ENCODE assay signal across 14 cellular contexts in the genomic region with DNA sequence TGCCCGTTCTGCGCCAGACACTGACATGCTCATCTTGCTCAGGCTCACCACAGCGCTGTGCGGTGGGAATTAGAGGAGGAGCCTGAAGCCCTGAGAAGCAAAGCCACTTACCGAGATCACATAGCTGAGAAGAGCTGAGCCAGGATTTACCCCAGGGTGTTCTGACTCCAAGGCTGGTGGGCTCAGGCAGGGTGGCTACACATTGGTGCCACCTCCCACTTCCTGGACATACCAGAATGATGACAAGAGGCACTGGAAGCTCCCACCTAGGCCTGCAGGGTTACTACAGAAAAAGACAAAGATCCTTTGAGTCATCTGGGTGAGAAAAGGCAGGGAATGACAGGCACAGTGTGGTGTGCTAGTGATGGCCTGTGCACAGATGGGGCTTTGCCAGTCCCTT. TPM values are rescaled to one million over a fixed set of nuclear protein-coding genes. Genes with fewer than 3 reads are reported as not detected.
A peak's percentile ranks its signal among the peaks of the same experiment; 100 is the strongest.
DNase-seq lines count a peak whose midpoint lies in the region; ATAC-seq and TF ChIP-seq lines count a peak whose summit lies in the region.
"Had no signal": no experiment of that assay in that cellular context is flagged by ENCODE, and none has a peak within 500 bp of the region (broad histone marks: within the 10 kb centered on the region; RNA-seq: fewer than 3 reads in every experiment).

No MANE protein-coding gene starts in this region.

- peaks cover 24% of the 10 kb centered on the region for H3K9me3 ChIP-seq in mesodermal cell (ENCODE audit: control insufficient read depth, low read length)

- H3K36me3 ChIP-seq in mesodermal cell (ENCODE audit: control insufficient read depth, insufficient read depth, low read length): no peaks in the 10 kb centered on the region
- H3K36me3 ChIP-seq: suprapubic skin had no signal

- H3K27ac Mint-ChIP-seq in activated T-helper 17 cell treated with anti-CD3 and anti-CD28 coated beads, Interleukin-2, amount 50 U/mL, for 72 hours: no peak overlapping the region
- H3K27ac Mint-ChIP-seq: activated CD4-positive, alpha-beta memory T cell treated with anti-CD3 and anti-CD28 coated beads, Interleukin-2, amount 10 ng/mL, durations not matched to agents 7 days and 5 days; CD4-positive, alpha-beta memory T cell; T-helper 2 cell treated with Interferon-gamma antibody and Interleukin-4, amounts not matched to agents 5 μg/mL and 100 μg/mL, for 36 hours had no signal

- peak overlapping the region; percentile 80 for H3K27ac ChIP-seq in mesodermal cell (ENCODE audit: low read depth, low read length, severe bottlenecking)
- H3K27ac ChIP-seq in coronary artery: no peak overlapping the region
- H3K27ac ChIP-seq: suprapubic skin had no signal

- H3K4me3 ChIP-seq in cardiac fibroblast (replicated peaks in 1 of 2; ENCODE audit: low read depth in 2 of 2, low read length in 2 of 2) (no peak overlapping the region), mesodermal cell (ENCODE audit: extremely low read depth, insufficient read depth, low read length, poor library complexity, severe bottlenecking) (no peak overlapping the region), coronary artery (no peak overlapping the region)
- H3K4me3 ChIP-seq: suprapubic skin had no signal

- TF ChIP-seq CTCF in cardiac fibroblast (IDR thresholded peaks at IDR 0.05; ENCODE audit: low read depth, low read length) (no peak), coronary artery (IDR thresholded peaks at IDR 0.05) (no peak)

- H3K4me3 Mint-ChIP-seq in activated T-helper 17 cell treated with anti-CD3 and anti-CD28 coated beads, Interleukin-2, amount 50 U/mL, for 72 hours: no peak overlapping the region
- H3K4me3 Mint-ChIP-seq: activated CD4-positive, alpha-beta memory T cell treated with anti-CD3 and anti-CD28 coated beads, Interleukin-2, amount 10 ng/mL, durations not matched to agents 7 days and 5 days; CD4-positive, alpha-beta memory T cell; T-helper 2 cell treated with Interferon-gamma antibody and Interleukin-4, amounts not matched to agents 5 μg/mL and 100 μg/mL, for 36 hours had no signal

- WGBS in mesodermal cell (ENCODE audit: insufficient coverage in 2 of 2), 2 experiments: 81 to 89% methylated on average over 4 to 5 of the region's 5 CpGs

- H3K27me3 Mint-ChIP-seq in activated T-helper 17 cell treated with anti-CD3 and anti-CD28 coated beads, Interleukin-2, amount 50 U/mL, for 72 hours: peaks cover 3% of the 10 kb centered on the region

- DNase-seq in ELR (ENCODE audit: low read depth): peak; percentile 98
- DNase-seq in NCI-H226: peak; percentile 33
- DNase-seq in cardiac fibroblast (ENCODE audit: low read depth in 2 of 2): peak; percentile 40 to 76
- no peak for DNase-seq in activated gamma-delta T cell (lab: John Stamatoyannopoulos, UW)
- DNase-seq in coronary artery (ENCODE audit: low spot score): no peak
- DNase-seq: activated CD4-positive, alpha-beta memory T cell treated with anti-CD3 and anti-CD28 coated beads, Interleukin-2, amount 10 ng/mL, durations not matched to agents 7 days and 5 days; activated naive CD4-positive, alpha-beta T cell treated with Interleukin-2 at 50 U/mL for 16 hours; CD4-positive, alpha-beta memory T cell; NCI-H2171 treated with DMSO at 0.1 percent for 48 hours had no signal

- peaks cover 10% of the 10 kb centered on the region for H3K4me1 Mint-ChIP-seq in activated T-helper 17 cell treated with anti-CD3 and anti-CD28 coated beads, Interleukin-2, amount 50 U/mL, for 72 hours
- H3K4me1 Mint-ChIP-seq: CD4-positive, alpha-beta memory T cell had no signal

- peaks cover 8% of the 10 kb centered on the region for H3K9me3 Mint-ChIP-seq in activated T-helper 17 cell treated with anti-CD3 and anti-CD28 coated beads, Interleukin-2, amount 50 U/mL, for 72 hours

- ATAC-seq in activated T-helper 17 cell treated with anti-CD3 and anti-CD28 coated beads, Interleukin-2, amount 50 U/mL, for 72 hours (replicated peaks): no peak
- no peak for ATAC-seq in GM19455 (IDR thresholded peaks at IDR 0.05; ENCODE audit: unreplicated experiment)

- peaks cover 37% of the 10 kb centered on the region for H3K4me1 ChIP-seq in mesodermal cell (ENCODE audit: control insufficient read depth, insufficient read depth, low read length, poor library complexity, severe bottlenecking)
- H3K4me1 ChIP-seq: suprapubic skin had no signal

- H3K36me3 Mint-ChIP-seq in activated T-helper 17 cell treated with anti-CD3 and anti-CD28 coated beads, Interleukin-2, amount 50 U/mL, for 72 hours (ENCODE audit: low read depth): no peaks in the 10 kb centered on the region

RNA-seq across cellular contexts. Expression of a gene that starts 24.4 kb away (rescaled TPM):
- polyA plus RNA-seq in mesodermal cell (2013, experiment 1 of 2): 453 TPM
- polyA plus RNA-seq in mesodermal cell (2013, experiment 2 of 2): 406 TPM
- total RNA-seq in activated T-helper 17 cell treated with anti-CD3 and anti-CD28 coated beads, Interleukin-2, amount 50 U/mL, for 72 hours: 100 to 1,000 TPM; 178 to 294 TPM

RNA-seq across cellular contexts. Expression of a gene that starts 49.4 kb away (rescaled TPM):
- 49.3 TPM for polyA plus RNA-seq in mesodermal cell (2013, experiment 1 of 2)
- polyA plus RNA-seq in mesodermal cell (2013, experiment 2 of 2): 43.7 TPM
- total RNA-seq in activated T-helper 17 cell treated with anti-CD3 and anti-CD28 coated beads, Interleukin-2, amount 50 U/mL, for 72 hours: 10 to 100 TPM; 29.2 to 51.5 TPM

Comparison
In these comparisons a context has a peak if more than half of its experiments do, and no peak if none do; other contexts are left out.
1. DNase-seq: peak in ELR (single experiment), NCI-H226 (single experiment) and cardiac fibroblast (2 of 2); none in activated gamma-delta T cell (single experiment) and coronary artery (single experiment).